30 cellular contexts compared by ENCODE assay signal in the genomic region with DNA sequence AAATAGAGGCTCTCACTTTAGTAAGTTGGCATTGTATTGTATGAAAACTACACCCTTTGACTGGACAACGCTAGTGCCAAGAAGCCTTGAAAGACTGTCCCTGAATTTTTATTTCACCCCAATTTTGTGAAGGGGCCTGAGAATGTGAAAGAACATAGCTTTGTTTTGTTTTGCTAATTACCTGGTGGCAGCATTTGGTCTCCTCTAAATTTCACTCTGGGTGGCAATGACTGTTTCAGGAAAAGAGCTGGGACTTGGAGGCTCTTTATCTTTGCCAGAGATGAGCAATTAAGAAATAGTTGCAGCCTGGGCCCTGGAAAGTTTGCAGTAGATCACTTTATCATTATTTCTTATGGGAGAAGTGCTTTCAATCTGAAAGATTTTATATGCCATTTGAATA.
"Had no signal": no experiment of that assay in that cellular context is flagged by ENCODE, and none has a peak within 500 bp of the region (broad histone marks: within the 10 kb centered on the region; RNA-seq: fewer than 3 reads in every experiment).

No MANE protein-coding gene starts in this region.

- H3K27ac ChIP-seq: hepatocyte, left lung, lower lobe of right lung, neutrophil, parathyroid adenoma, right atrium auricular region, right lobe of liver, tibial nerve, uterus had no signal

- ATAC-seq: left colon; left lung; lower lobe of right lung; naive thymus-derived CD8-positive, alpha-beta T cell; right lobe of liver; stimulated activated memory B cell treated with anti-CD40 and anti-IgM and Interleukin-4, amounts not matched to agents 10 μg/mL and 1 μg/mL and 100 μg/mL, for 72 hours; stimulated activated naive CD8-positive, alpha-beta T cell treated with anti-CD3 and anti-CD28 coated beads, Interleukin-15, amount 100 ng/mL, for 72 hours had no signal

- H3K4me1 ChIP-seq: left lung, lower lobe of right lung, parathyroid adenoma, right atrium auricular region, right lobe of liver, tibial nerve, uterus had no signal

- H3K4me3 ChIP-seq: hepatocyte, left lung, lower lobe of right lung, right atrium auricular region, right lobe of liver, smooth muscle cell, tibial nerve, uterus had no signal

- H3K27me3 ChIP-seq: hepatocyte, left lung, neutrophil, right atrium auricular region, right lobe of liver, tibial nerve, uterus had no signal

- H2AFZ ChIP-seq: hepatocyte, parathyroid adenoma had no signal

- H3K36me3 ChIP-seq: left lung, lower lobe of right lung, neutrophil, right atrium auricular region, right lobe of liver, tibial nerve, uterus had no signal

- H3K36me3 Mint-ChIP-seq: immature natural killer cell; naive thymus-derived CD8-positive, alpha-beta T cell; stimulated activated memory B cell treated with anti-CD40 and anti-IgM and Interleukin-4, amounts not matched to agents 10 μg/mL and 1 μg/mL and 100 μg/mL, for 72 hours; type B pancreatic cell had no signal

- H3K9ac ChIP-seq: parathyroid adenoma had no signal

- H3K4me1 Mint-ChIP-seq: immature natural killer cell; naive thymus-derived CD8-positive, alpha-beta T cell; nephron; stimulated activated memory B cell treated with anti-CD40 and anti-IgM and Interleukin-4, amounts not matched to agents 10 μg/mL and 1 μg/mL and 100 μg/mL, for 72 hours; stimulated activated naive CD8-positive, alpha-beta T cell treated with anti-CD3 and anti-CD28 coated beads, Interleukin-15, amount 100 ng/mL, for 72 hours had no signal

- DNase-seq: immature natural killer cell; kidney; left colon; left lung; lower lobe of right lung; mammary epithelial cell; mesenchymal stem cell; naive thymus-derived CD8-positive, alpha-beta T cell; occipital lobe; right lobe of liver; stimulated activated CD4-positive, alpha-beta T cell treated with anti-CD3 and anti-CD28 coated beads, Interleukin-1b, Interleukin-23, amount 100 ng/mL, for 48 hours; stimulated activated CD4-positive, alpha-beta T cell treated with anti-CD3 and anti-CD28 coated beads, Interleukin-2, amount 100 ng/mL, for 48 hours; stimulated activated CD4-positive, alpha-beta T cell treated with anti-CD3 and anti-CD28 coated beads, Interleukin-4, amount 100 ng/mL, for 4 hours; stimulated activated CD8-positive, alpha-beta memory T cell treated with anti-CD3 and anti-CD28 coated beads, Interleukin-4, amount 100 ng/mL, for 48 hours; stimulated activated naive CD4-positive, alpha-beta T cell treated with Interleukin-2 at 50 U/mL for 16 hours; stimulated activated naive CD8-positive, alpha-beta T cell treated with anti-CD3 and anti-CD28 coated beads, Interleukin-15, amount 100 ng/mL, for 72 hours; substantia nigra; uterus had no signal

- H3K4me2 ChIP-seq: hepatocyte, smooth muscle cell had no signal

- H3K27me3 Mint-ChIP-seq: progenitor cell of endocrine pancreas; stimulated activated memory B cell treated with anti-CD40 and anti-IgM and Interleukin-4, amounts not matched to agents 10 μg/mL and 1 μg/mL and 100 μg/mL, for 72 hours; stimulated activated naive CD8-positive, alpha-beta T cell treated with anti-CD3 and anti-CD28 coated beads, Interleukin-15, amount 100 ng/mL, for 72 hours; type B pancreatic cell had no signal

- H3K9me3 ChIP-seq: left lung, lower lobe of right lung, neutrophil, right atrium auricular region, right lobe of liver, tibial nerve, uterus had no signal

- H3K27ac Mint-ChIP-seq: immature natural killer cell; naive thymus-derived CD8-positive, alpha-beta T cell; nephron; progenitor cell of endocrine pancreas; stimulated activated memory B cell treated with anti-CD40 and anti-IgM and Interleukin-4, amounts not matched to agents 10 μg/mL and 1 μg/mL and 100 μg/mL, for 72 hours; stimulated activated naive CD8-positive, alpha-beta T cell treated with anti-CD3 and anti-CD28 coated beads, Interleukin-15, amount 100 ng/mL, for 72 hours; type B pancreatic cell had no signal

- H3K9me3 Mint-ChIP-seq: nephron; neural crest cell; stimulated activated naive CD8-positive, alpha-beta T cell treated with anti-CD3 and anti-CD28 coated beads, Interleukin-15, amount 100 ng/mL, for 72 hours; type B pancreatic cell had no signal

- H3K4me3 Mint-ChIP-seq: immature natural killer cell; naive thymus-derived CD8-positive, alpha-beta T cell; nephron; neural crest cell; stimulated activated memory B cell treated with anti-CD40 and anti-IgM and Interleukin-4, amounts not matched to agents 10 μg/mL and 1 μg/mL and 100 μg/mL, for 72 hours; stimulated activated naive CD8-positive, alpha-beta T cell treated with anti-CD3 and anti-CD28 coated beads, Interleukin-15, amount 100 ng/mL, for 72 hours; type B pancreatic cell had no signal

- H3K79me2 ChIP-seq: hepatocyte, parathyroid adenoma had no signal

- FAIRE-seq: islet of Langerhans, kidney had no signal
